In the genomic region with DNA sequence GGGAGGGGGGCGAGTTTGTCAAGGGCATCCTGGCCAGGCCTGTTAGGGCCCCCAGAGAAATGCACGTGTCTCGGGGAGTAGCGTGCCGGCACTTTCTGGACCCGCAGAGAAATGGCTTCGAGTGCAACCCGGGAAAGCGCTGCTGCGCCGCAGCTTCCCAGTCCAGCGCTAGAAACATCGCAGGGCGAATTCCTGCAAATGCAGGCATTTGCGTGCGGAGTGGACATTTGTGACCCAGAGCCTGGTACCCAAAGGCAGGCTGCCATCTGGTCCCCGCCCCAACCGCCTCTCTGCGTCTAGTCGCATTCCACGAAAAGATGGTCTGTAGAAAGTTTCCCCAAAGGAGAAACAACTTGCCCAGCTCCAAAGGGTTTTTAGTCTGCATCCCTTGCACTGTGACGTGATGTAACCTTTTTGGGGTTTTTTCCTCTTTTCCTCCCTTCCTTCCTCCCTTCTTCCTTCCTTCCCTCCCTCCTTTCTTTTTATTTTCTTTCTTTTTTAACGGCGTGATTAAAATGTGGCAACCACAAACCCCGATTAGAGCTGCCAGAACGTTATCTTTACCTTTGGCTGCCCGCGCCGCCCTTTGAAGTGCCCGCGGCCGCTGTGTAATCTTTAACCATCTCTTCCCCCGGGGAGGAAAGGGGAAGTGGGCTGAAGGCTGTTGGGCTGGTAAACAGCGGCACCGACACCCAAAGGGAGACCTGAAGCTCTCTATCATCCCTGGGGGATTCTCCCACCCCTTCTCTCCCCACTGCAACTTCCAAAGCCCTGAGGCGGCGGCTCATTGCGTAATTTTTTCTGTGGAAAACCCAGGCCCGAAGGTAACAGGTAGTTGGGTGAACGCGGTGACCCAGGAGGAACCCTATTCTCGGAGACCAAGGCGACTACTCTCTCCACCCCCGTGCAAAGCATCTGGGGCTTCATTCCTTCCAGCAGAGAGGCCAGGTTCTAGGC, we compare ENCODE assay signal across 1 cellular context.
TF ChIP-seq lines count a peak whose summit lies in the region.

No MANE protein-coding gene starts in this region.

TF ChIP-seq in HepG2, 621 proteins besides CTCF, POLR2A, EP300 and RAD21 (continued from another document and continues in another):
- TF ChIP-seq RERE (CRISPR knock-in tag; IDR thresholded peaks at IDR 0.05; ENCODE audit: low read depth) (peak; percentile 91), SMAD9 (CRISPR knock-in tag; IDR thresholded peaks at IDR 0.05) (no peak), TBX3 (IDR thresholded peaks at IDR 0.05; ENCODE audit: borderline replicate concordance) (peak; percentile 68; the same call in 1 of the 2 replicates), SCMH1 (CRISPR knock-in tag; IDR thresholded peaks at IDR 0.05; ENCODE audit: borderline replicate concordance) (no peak), POGZ (CRISPR knock-in tag; IDR thresholded peaks at IDR 0.05) (peak; percentile 85), BCL3 (CRISPR knock-in tag; IDR thresholded peaks at IDR 0.05) (no peak; the same call in 1 of the 2 replicates), ONECUT2 (CRISPR knock-in tag; IDR thresholded peaks at IDR 0.05) (peak; percentile 78), CREM (IDR thresholded peaks at IDR 0.05) (peak; percentile 97), CREM (CRISPR knock-in tag; IDR thresholded peaks at IDR 0.05) (no peak), MBD4 (IDR thresholded peaks at IDR 0.05; ENCODE audit: borderline replicate concordance, low read length) (peak; percentile 94), CREB1 (IDR thresholded peaks at IDR 0.05) (peak; percentile 14; the same call in 1 of the 2 replicates), CREB1 (CRISPR knock-in tag; IDR thresholded peaks at IDR 0.05) (peak; percentile 77), ZNF547 (CRISPR knock-in tag; IDR thresholded peaks at IDR 0.05) (0 out of 2 replicates have a peak, but pooled peaks have one; percentile 34), ZNF891 (CRISPR knock-in tag; IDR thresholded peaks at IDR 0.05) (no peak; the same call in 1 of the 2 replicates), WIZ (CRISPR knock-in tag; IDR thresholded peaks at IDR 0.05) (no peak), ELF1 (CRISPR knock-in tag; IDR thresholded peaks at IDR 0.05) (peak; percentile 68; the same call in 1 of the 2 replicates), FOXM1 (CRISPR knock-in tag; IDR thresholded peaks at IDR 0.05) (no peak), ZNF235 (CRISPR knock-in tag; IDR thresholded peaks at IDR 0.05; ENCODE audit: borderline replicate concordance) (no peak), ZNF609 (CRISPR knock-in tag; IDR thresholded peaks at IDR 0.05; ENCODE audit: borderline replicate concordance) (peak; percentile 94), FOXK1 (CRISPR knock-in tag; IDR thresholded peaks at IDR 0.05; ENCODE audit: borderline replicate concordance, low read depth) (peak; percentile 81; the same call in 1 of the 2 replicates), JUN (CRISPR knock-in tag; IDR thresholded peaks at IDR 0.05) (peak; percentile 55; the same call in 1 of the 2 replicates), MEIS1 (CRISPR knock-in tag; IDR thresholded peaks at IDR 0.05; ENCODE audit: borderline replicate concordance) (peak; percentile 88; the same call in 1 of the 2 replicates), ZNF572 (CRISPR knock-in tag; IDR thresholded peaks at IDR 0.05) (no peak)
- TF ChIP-seq, protein P1, sequence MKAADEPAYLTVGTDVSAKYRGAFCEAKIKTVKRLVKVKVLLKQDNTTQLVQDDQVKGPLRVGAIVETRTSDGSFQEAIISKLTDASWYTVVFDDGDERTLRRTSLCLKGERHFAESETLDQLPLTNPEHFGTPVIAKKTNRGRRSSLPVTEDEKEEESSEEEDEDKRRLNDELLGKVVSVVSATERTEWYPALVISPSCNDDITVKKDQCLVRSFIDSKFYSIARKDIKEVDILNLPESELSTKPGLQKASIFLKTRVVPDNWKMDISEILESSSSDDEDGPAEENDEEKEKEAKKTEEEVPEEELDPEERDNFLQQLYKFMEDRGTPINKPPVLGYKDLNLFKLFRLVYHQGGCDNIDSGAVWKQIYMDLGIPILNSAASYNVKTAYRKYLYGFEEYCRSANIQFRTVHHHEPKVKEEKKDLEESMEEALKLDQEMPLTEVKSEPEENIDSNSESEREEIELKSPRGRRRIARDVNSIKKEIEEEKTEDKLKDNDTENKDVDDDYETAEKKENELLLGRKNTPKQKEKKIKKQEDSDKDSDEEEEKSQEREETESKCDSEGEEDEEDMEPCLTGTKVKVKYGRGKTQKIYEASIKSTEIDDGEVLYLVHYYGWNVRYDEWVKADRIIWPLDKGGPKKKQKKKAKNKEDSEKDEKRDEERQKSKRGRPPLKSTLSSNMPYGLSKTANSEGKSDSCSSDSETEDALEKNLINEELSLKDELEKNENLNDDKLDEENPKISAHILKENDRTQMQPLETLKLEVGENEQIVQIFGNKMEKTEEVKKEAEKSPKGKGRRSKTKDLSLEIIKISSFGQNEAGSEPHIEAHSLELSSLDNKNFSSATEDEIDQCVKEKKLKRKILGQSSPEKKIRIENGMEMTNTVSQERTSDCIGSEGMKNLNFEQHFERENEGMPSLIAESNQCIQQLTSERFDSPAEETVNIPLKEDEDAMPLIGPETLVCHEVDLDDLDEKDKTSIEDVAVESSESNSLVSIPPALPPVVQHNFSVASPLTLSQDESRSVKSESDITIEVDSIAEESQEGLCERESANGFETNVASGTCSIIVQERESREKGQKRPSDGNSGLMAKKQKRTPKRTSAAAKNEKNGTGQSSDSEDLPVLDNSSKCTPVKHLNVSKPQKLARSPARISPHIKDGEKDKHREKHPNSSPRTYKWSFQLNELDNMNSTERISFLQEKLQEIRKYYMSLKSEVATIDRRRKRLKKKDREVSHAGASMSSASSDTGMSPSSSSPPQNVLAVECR (CRISPR knock-in tag; IDR thresholded peaks at IDR 0.05; ENCODE audit: borderline replicate concordance), result peak; percentile 62; the same call in 1 of the 2 replicates
- TF ChIP-seq, protein P2, sequence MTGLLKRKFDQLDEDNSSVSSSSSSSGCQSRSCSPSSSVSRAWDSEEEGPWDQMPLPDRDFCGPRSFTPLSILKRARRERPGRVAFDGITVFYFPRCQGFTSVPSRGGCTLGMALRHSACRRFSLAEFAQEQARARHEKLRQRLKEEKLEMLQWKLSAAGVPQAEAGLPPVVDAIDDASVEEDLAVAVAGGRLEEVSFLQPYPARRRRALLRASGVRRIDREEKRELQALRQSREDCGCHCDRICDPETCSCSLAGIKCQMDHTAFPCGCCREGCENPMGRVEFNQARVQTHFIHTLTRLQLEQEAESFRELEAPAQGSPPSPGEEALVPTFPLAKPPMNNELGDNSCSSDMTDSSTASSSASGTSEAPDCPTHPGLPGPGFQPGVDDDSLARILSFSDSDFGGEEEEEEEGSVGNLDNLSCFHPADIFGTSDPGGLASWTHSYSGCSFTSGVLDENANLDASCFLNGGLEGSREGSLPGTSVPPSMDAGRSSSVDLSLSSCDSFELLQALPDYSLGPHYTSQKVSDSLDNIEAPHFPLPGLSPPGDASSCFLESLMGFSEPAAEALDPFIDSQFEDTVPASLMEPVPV (CRISPR knock-in tag; IDR thresholded peaks at IDR 0.05), result peak; percentile 58
- TF ChIP-seq, protein P3, sequence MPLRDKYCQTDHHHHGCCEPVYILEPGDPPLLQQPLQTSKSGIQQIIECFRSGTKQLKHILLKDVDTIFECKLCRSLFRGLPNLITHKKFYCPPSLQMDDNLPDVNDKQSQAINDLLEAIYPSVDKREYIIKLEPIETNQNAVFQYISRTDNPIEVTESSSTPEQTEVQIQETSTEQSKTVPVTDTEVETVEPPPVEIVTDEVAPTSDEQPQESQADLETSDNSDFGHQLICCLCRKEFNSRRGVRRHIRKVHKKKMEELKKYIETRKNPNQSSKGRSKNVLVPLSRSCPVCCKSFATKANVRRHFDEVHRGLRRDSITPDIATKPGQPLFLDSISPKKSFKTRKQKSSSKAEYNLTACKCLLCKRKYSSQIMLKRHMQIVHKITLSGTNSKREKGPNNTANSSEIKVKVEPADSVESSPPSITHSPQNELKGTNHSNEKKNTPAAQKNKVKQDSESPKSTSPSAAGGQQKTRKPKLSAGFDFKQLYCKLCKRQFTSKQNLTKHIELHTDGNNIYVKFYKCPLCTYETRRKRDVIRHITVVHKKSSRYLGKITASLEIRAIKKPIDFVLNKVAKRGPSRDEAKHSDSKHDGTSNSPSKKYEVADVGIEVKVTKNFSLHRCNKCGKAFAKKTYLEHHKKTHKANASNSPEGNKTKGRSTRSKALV (CRISPR knock-in tag; IDR thresholded peaks at IDR 0.05), result no peak
- TF ChIP-seq, protein P4, sequence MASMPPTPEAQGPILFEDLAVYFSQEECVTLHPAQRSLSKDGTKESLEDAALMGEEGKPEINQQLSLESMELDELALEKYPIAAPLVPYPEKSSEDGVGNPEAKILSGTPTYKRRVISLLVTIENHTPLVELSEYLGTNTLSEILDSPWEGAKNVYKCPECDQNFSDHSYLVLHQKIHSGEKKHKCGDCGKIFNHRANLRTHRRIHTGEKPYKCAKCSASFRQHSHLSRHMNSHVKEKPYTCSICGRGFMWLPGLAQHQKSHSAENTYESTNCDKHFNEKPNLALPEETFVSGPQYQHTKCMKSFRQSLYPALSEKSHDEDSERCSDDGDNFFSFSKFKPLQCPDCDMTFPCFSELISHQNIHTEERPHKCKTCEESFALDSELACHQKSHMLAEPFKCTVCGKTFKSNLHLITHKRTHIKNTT (CRISPR knock-in tag; IDR thresholded peaks at IDR 0.05), result no peak
